16 cellular contexts compared by ENCODE assay signal in the genomic region with DNA sequence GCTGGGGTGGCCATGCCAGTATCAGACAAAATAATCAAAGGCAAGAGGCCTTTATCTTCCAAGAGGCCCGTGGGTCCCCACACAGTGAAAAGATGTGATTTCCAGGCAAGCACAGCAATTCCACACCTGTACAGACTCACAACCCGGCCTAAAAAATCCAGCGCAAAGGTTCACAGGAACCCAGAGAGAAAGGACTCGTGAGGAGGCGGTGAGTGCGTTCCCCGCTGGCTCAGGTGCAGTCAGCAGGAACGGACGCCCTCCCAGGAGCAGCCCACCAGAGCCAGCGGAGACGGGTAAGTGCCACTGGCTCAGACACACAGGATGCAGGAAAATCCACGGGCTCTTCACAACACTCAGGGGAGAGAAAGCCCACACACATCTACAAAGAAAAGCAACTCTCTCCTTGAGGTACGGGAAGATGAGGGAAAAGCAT. TPM values are rescaled to one million over a fixed set of nuclear protein-coding genes. Genes with fewer than 3 reads are reported as not detected.
A peak's percentile ranks its signal among the peaks of the same experiment; 100 is the strongest.
DNase-seq lines count a peak whose midpoint lies in the region; TF ChIP-seq lines count a peak whose summit lies in the region.
"Had no signal": no experiment of that assay in that cellular context is flagged by ENCODE, and none has a peak within 500 bp of the region (broad histone marks: within the 10 kb centered on the region; RNA-seq: fewer than 3 reads in every experiment).

No MANE protein-coding gene starts in this region.

- no peaks in the 10 kb centered on the region for H3K36me3 ChIP-seq in cardiac muscle cell
- H3K36me3 ChIP-seq in left ventricle myocardium inferior = peaks cover 7% of the 10 kb centered on the region
- H3K36me3 ChIP-seq in esophagus squamous epithelium = peaks cover 0 to 26% (median 0%) of the 10 kb centered on the region in 3 donors
- no peaks in the 10 kb centered on the region for H3K36me3 ChIP-seq in transverse colon
- peaks cover 0 to 19% of the 10 kb centered on the region in 2 experiments for H3K36me3 ChIP-seq in SK-N-SH (replicated peaks in 1 of 2; ENCODE audit: control insufficient read depth in 1 of 2, insufficient read depth in 2 of 2, low read length in 1 of 2)
- H3K36me3 ChIP-seq: brain microvascular endothelial cell, thoracic aorta had no signal

- H3K27ac ChIP-seq in cardiac muscle cell (peak overlapping the region; percentile 54), left ventricle myocardium inferior (replicated peaks) (no peak overlapping the region), esophagus squamous epithelium (peak overlapping the region in 3 of 4 donors; percentile 87 to 98 (median 88)), transverse colon (peak overlapping the region in 3 of 4 donors; percentile 67 to 74 (median 68)), SK-N-SH (ENCODE audit: low read depth in 2 of 2, low read length in 1 of 2) (no peak overlapping the region)
- H3K27ac ChIP-seq: brain microvascular endothelial cell, foreskin keratinocyte had no signal

- 84 to 90% methylated on average over 7 to 13 of the region's 13 CpGs for WGBS in esophagus squamous epithelium, 2 donors
- WGBS in transverse colon (ENCODE audit: low coverage in 1 of 2), 2 donors = 64 to 89% methylated on average over 2 to 13 of the region's 13 CpGs
- 89% methylated on average over 12 of the region's 13 CpGs for WGBS in SK-N-SH (ENCODE audit: low lambda C conversion rate)

- no peak for TF ChIP-seq RAD21 in SK-N-SH (IDR thresholded peaks at IDR 0.05; ENCODE audit: low read length)

- peaks cover 67% of the 10 kb centered on the region for H3K4me1 Mint-ChIP-seq in nephron progenitor cell

- TF ChIP-seq CTCF in cardiac muscle cell (IDR thresholded peaks at IDR 0.05; ENCODE audit: low read depth, low read length) (no peak), left ventricle myocardium inferior (IDR thresholded peaks at IDR 0.05; ENCODE audit: borderline replicate concordance) (no peak), esophagus squamous epithelium (IDR thresholded peaks at IDR 0.05) (no peak), nephron progenitor cell (IDR thresholded peaks at IDR 0.05) (no peak), transverse colon (IDR thresholded peaks at IDR 0.05) (no peak), SK-N-SH (IDR thresholded peaks at IDR 0.05) (no peak)

- H3K4me3 ChIP-seq in cardiac muscle cell = no peak overlapping the region
- no peak overlapping the region for H3K4me3 ChIP-seq in left ventricle myocardium inferior
- no peak overlapping the region for H3K4me3 ChIP-seq in esophagus squamous epithelium
- no peak overlapping the region for H3K4me3 ChIP-seq in transverse colon
- H3K4me3 ChIP-seq in SK-N-SH (ENCODE audit: low read depth in 2 of 2, low read length in 1 of 2) = no peak overlapping the region
- H3K4me3 ChIP-seq: thoracic aorta had no signal

- no peak overlapping the region for H3K4me2 ChIP-seq in SK-N-SH

- POLR2A ChIA-PET in SK-N-SH (lab: Yijun Ruan, JAX) = no interaction called here

- peaks cover 53% of the 10 kb centered on the region for H4K20me1 ChIP-seq in SK-N-SH (ENCODE audit: insufficient read depth)

- no peak for DNase-seq in cardiac muscle cell (ENCODE audit: low read depth in 1 of 2, low spot score in 1 of 2)
- DNase-seq in left ventricle myocardium inferior = no peak
- no peak for DNase-seq in esophagus squamous epithelium (lab: John Stamatoyannopoulos, UW)
- no peak for DNase-seq in nephron progenitor cell
- no peak for DNase-seq in transverse colon
- DNase-seq in SK-N-SH = no peak
- DNase-seq in activated gamma-delta T cell (lab: John Stamatoyannopoulos, UW) = no peak
- no peak for DNase-seq in stimulated activated CD4-positive, alpha-beta T cell treated with anti-CD3 and anti-CD28 coated beads, Interleukin-15, amount 100 ng/mL, for 24 hours
- DNase-seq: activated naive CD4-positive, alpha-beta T cell treated with anti-CD3 and anti-CD28 coated beads, Interleukin-2, amount 10 ng/mL, durations not matched to agents 7 days and 5 days; brain microvascular endothelial cell; foreskin keratinocyte; midbrain; NCI-H1694; NCI-H510A; OCI-M1 had no signal

- no peaks in the 10 kb centered on the region for H3K27me3 Mint-ChIP-seq in nephron progenitor cell (ENCODE audit: low read depth, poor library complexity)
- H3K27me3 Mint-ChIP-seq: activated naive CD4-positive, alpha-beta T cell treated with anti-CD3 and anti-CD28 coated beads, Interleukin-2, amount 10 ng/mL, durations not matched to agents 7 days and 5 days had no signal

- no peak overlapping the region for H3K9ac ChIP-seq in SK-N-SH

- no peaks in the 10 kb centered on the region for H3K36me3 Mint-ChIP-seq in nephron progenitor cell (ENCODE audit: low read depth)
- H3K36me3 Mint-ChIP-seq: activated naive CD4-positive, alpha-beta T cell treated with anti-CD3 and anti-CD28 coated beads, Interleukin-2, amount 10 ng/mL, durations not matched to agents 7 days and 5 days had no signal

- H3K27me3 ChIP-seq in cardiac muscle cell (no peaks in the 10 kb centered on the region), left ventricle myocardium inferior (ENCODE audit: low read depth) (no peaks in the 10 kb centered on the region), esophagus squamous epithelium (no peaks in the 10 kb centered on the region), transverse colon (no peaks in the 10 kb centered on the region), SK-N-SH (ENCODE audit: insufficient read depth) (no peaks in the 10 kb centered on the region)
- H3K27me3 ChIP-seq: brain microvascular endothelial cell, foreskin keratinocyte had no signal

- in situ Hi-C loops in transverse colon (cut with MboI; ENCODE audit: low pct_ligation_motif_present in 1 of 4, low pct_unique_long_range_greater_than_20kb in 1 of 4, low sequenced_read_pairs in 3 of 4) = no loop called here

- peak overlapping the region; percentile 21 for H3K4me3 Mint-ChIP-seq in nephron progenitor cell
- H3K4me3 Mint-ChIP-seq: activated naive CD4-positive, alpha-beta T cell treated with anti-CD3 and anti-CD28 coated beads, Interleukin-2, amount 10 ng/mL, durations not matched to agents 7 days and 5 days had no signal

- TF ChIP-seq EP300 in transverse colon (IDR thresholded peaks at IDR 0.05; ENCODE audit: low read depth) (no peak), SK-N-SH (IDR thresholded peaks at IDR 0.05; ENCODE audit: borderline replicate concordance in 1 of 2, low read depth in 1 of 2, low read length in 1 of 2) (no peak)

- no peak overlapping the region for H2AFZ ChIP-seq in SK-N-SH (ENCODE audit: low read depth)

- TF ChIP-seq POLR2A in esophagus squamous epithelium (IDR thresholded peaks at IDR 0.05) (no peak), transverse colon (IDR thresholded peaks at IDR 0.05) (no peak)

- H3K9me3 Mint-ChIP-seq in nephron progenitor cell = no peaks in the 10 kb centered on the region
- H3K9me3 Mint-ChIP-seq: activated naive CD4-positive, alpha-beta T cell treated with anti-CD3 and anti-CD28 coated beads, Interleukin-2, amount 10 ng/mL, durations not matched to agents 7 days and 5 days had no signal

- peaks cover 92% of the 10 kb centered on the region for H3K79me2 ChIP-seq in SK-N-SH (ENCODE audit: insufficient read depth)

- H3K27ac Mint-ChIP-seq in nephron progenitor cell = peak overlapping the region; percentile 78
- H3K27ac Mint-ChIP-seq: activated naive CD4-positive, alpha-beta T cell treated with anti-CD3 and anti-CD28 coated beads, Interleukin-2, amount 10 ng/mL, durations not matched to agents 7 days and 5 days had no signal

- CTCF ChIA-PET in SK-N-SH (lab: Yijun Ruan, JAX) = no interaction called here

- H3K4me1 ChIP-seq in cardiac muscle cell (ENCODE audit: low read depth) (peaks cover 15% of the 10 kb centered on the region), left ventricle myocardium inferior (peaks cover 83% of the 10 kb centered on the region), esophagus squamous epithelium (peaks cover 62 to 94% (median 67%) of the 10 kb centered on the region in 3 donors), transverse colon (peaks cover 41 to 75% (median 63%) of the 10 kb centered on the region in 4 donors), SK-N-SH (ENCODE audit: control insufficient read depth in 1 of 2, insufficient read depth in 2 of 2, low read depth in 1 of 2, low read length in 1 of 2) (peaks cover 0 to 20% of the 10 kb centered on the region in 2 experiments; a peak in 2 of 4 replicates)

- H3K9me3 ChIP-seq in cardiac muscle cell (ENCODE audit: low read depth) = no peaks in the 10 kb centered on the region
- no peaks in the 10 kb centered on the region for H3K9me3 ChIP-seq in left ventricle myocardium inferior (replicated peaks)
- H3K9me3 ChIP-seq in esophagus squamous epithelium = no peaks in the 10 kb centered on the region
- no peaks in the 10 kb centered on the region for H3K9me3 ChIP-seq in transverse colon
- H3K9me3 ChIP-seq in SK-N-SH = no peaks in the 10 kb centered on the region
- H3K9me3 ChIP-seq: thoracic aorta had no signal

- intact Hi-C loops in left ventricle myocardium inferior (cut with micrococcal nuclease) (no loop called here), esophagus squamous epithelium (cut with DNase I) (no loop called here), transverse colon (cut with DNase I; ENCODE audit: low total_unique reads) (loop anchor here (10.0 kb wide), 1 partner anchor 210 kb away; no protein-coding TSS in a partner anchor)

- H3K9me2 ChIP-seq in SK-N-SH = no peaks in the 10 kb centered on the region

- no peaks in the 10 kb centered on the region for H3F3A ChIP-seq in SK-N-SH (replicated peaks; ENCODE audit: insufficient read depth)

TF ChIP-seq in SK-N-SH, 30 proteins besides CTCF, POLR2A, EP300 and RAD21:
- no peak for TF ChIP-seq TAF1 (IDR thresholded peaks at IDR 0.05; ENCODE audit: borderline replicate concordance, low read depth, low read length)
- TF ChIP-seq FOSL2 (IDR thresholded peaks at IDR 0.05; ENCODE audit: borderline replicate concordance, low read depth) = no peak
- no peak for TF ChIP-seq RXRA (IDR thresholded peaks at IDR 0.05; ENCODE audit: borderline replicate concordance, low read depth)
- no peak for TF ChIP-seq FOXM1 (IDR thresholded peaks at IDR 0.05; ENCODE audit: low read depth)
- TF ChIP-seq NFIC (IDR thresholded peaks at IDR 0.05; ENCODE audit: borderline replicate concordance) = no peak
- TF ChIP-seq POLR2AphosphoS5 (IDR thresholded peaks at IDR 0.05; ENCODE audit: low read depth, low read length) = no peak
- no peak for TF ChIP-seq GATA2 (CRISPR knock-in tag; IDR thresholded peaks at IDR 0.05)

RNA-seq across cellular contexts. Expression of a gene that starts 4.4 kb away (rescaled TPM):
- total RNA-seq in cardiac muscle cell (34.7 and 39.0 TPM in 2 replicates), left ventricle myocardium inferior (51.9 TPM), esophagus squamous epithelium (100 to 1,000 TPM in 1 of 4 donors, 10 to 100 TPM in 3; 53.0 to 106 (median 63.6) TPM), transverse colon (100 to 1,000 TPM in 1 of 4 donors, 10 to 100 TPM in 3; 25.9 to 132 (median 50.4) TPM)
- polyA plus RNA-seq in cardiac muscle cell (58.7 and 61.8 TPM in 2 replicates), SK-N-SH (2012; rRNA removed) (42.6 and 55.4 TPM in 2 replicates)
- 21.1 and 39.4 TPM in 2 replicates for polyA plus RNA-seq in SK-N-SH (2012; cell fraction: cytosol; rRNA removed)
- 37.6 and 42.4 TPM in 2 replicates for polyA plus RNA-seq in SK-N-SH (2012; cell fraction: nucleus; rRNA removed)

Comparison
In these comparisons a context has a peak if more than half of its experiments do, and no peak if none do; other contexts are left out.
1. H3K27ac ChIP-seq: peak in cardiac muscle cell (single experiment), esophagus squamous epithelium (3 of 4) and transverse colon (3 of 4); none in left ventricle myocardium inferior (single experiment) and SK-N-SH (0 of 2).